In genomic region chr16:51053805-51054204, GRCh38 we compare ENCODE assay signal across 25 cellular contexts.
DNase-seq lines count a peak whose midpoint lies in the region; ATAC-seq, FAIRE-seq and TF ChIP-seq lines count a peak whose summit lies in the region.
"Had no signal": no experiment of that assay in that cellular context is flagged by ENCODE, and none has a peak within 500 bp of the region (broad histone marks: within the 10 kb centered on the region; RNA-seq: fewer than 3 reads in every experiment).

No MANE protein-coding gene starts in this region.

- peaks cover 6% of the 10 kb centered on the region; the same call in 1 of the 3 replicates for H3K4me1 Mint-ChIP-seq in GM23338
- no peaks in the 10 kb centered on the region for H3K4me1 Mint-ChIP-seq in activated T-cell treated with anti-CD3 and anti-CD28 coated beads, Interleukin-2, amount 50 U/mL, for 4 hours (ENCODE audit: low read depth)
- no peaks in the 10 kb centered on the region for H3K4me1 Mint-ChIP-seq in activated T-cell treated with anti-CD3 and anti-CD28 coated beads, Interleukin-2, amount 50 U/mL, for 72 hours (ENCODE audit: low read depth)
- no peaks in the 10 kb centered on the region for H3K4me1 Mint-ChIP-seq in stimulated activated naive B cell treated with anti-CD40 and anti-IgM and Interleukin-4, amounts not matched to agents 10 μg/mL and 1 μg/mL and 100 μg/mL, for 72 hours
- H3K4me1 Mint-ChIP-seq: CD4-positive, alpha-beta memory T cell had no signal

- no peaks in the 10 kb centered on the region for H3K23me2 ChIP-seq in H1 (ENCODE audit: low read depth, low read length)

- DNase-seq in NCI-H146 (lab: John Stamatoyannopoulos, UW) (peak; percentile 36), NCI-H146 treated with DMSO at 0.1 percent for 48 hours (lab: John Stamatoyannopoulos, UW; ENCODE audit: unreplicated experiment) (no peak), GM23338 (ENCODE audit: low spot score) (no peak), NCI-H2196 treated with DMSO at 0.1 percent for 48 hours (lab: John Stamatoyannopoulos, UW; ENCODE audit: unreplicated experiment) (peak; percentile 24), H1 (ENCODE audit: low read depth in 1 of 2, low spot score in 2 of 2) (no peak)
- no peak for DNase-seq in activated T-cell treated with anti-CD3 and anti-CD28 coated beads, Interleukin-2, amount 50 U/mL, for 4 hours
- DNase-seq in activated T-cell treated with anti-CD3 and anti-CD28 coated beads, Interleukin-2, amount 50 U/mL, for 72 hours = no peak
- no peak for DNase-seq in stimulated activated naive B cell treated with anti-CD40 and anti-IgM and Interleukin-4, amounts not matched to agents 10 μg/mL and 1 μg/mL and 100 μg/mL, for 72 hours
- DNase-seq: 8988T; CD4-positive, alpha-beta memory T cell; IMR-90; Kasumi-1; NCI-H1436; NCI-H2081; NCI-H345; NCI-H526 treated with DMSO at 0.1 percent for 48 hours; NK-92 treated with Interleukin-12 subunit alpha and Interleukin-12 subunit beta, amount 100 ng/mL, for 24 hours; SHP77 treated with DMSO at 0.1 percent for 48 hours; SW 1271; T-helper 17 cell had no signal

- H3K27me3 Mint-ChIP-seq in GM23338 (ENCODE audit: insufficient read depth, low read depth, poor library complexity) = peaks cover 7% of the 10 kb centered on the region
- peaks cover 7% of the 10 kb centered on the region for H3K27me3 Mint-ChIP-seq in activated T-cell treated with anti-CD3 and anti-CD28 coated beads, Interleukin-2, amount 50 U/mL, for 4 hours (ENCODE audit: low read depth)
- H3K27me3 Mint-ChIP-seq in activated T-cell treated with anti-CD3 and anti-CD28 coated beads, Interleukin-2, amount 50 U/mL, for 72 hours (ENCODE audit: low read depth) = peaks cover 12% of the 10 kb centered on the region
- H3K27me3 Mint-ChIP-seq in stimulated activated naive B cell treated with anti-CD40 and anti-IgM and Interleukin-4, amounts not matched to agents 10 μg/mL and 1 μg/mL and 100 μg/mL, for 72 hours = peaks cover 10 to 16% of the 10 kb centered on the region in 2 donors

- no peaks in the 10 kb centered on the region for H3K79me1 ChIP-seq in H1 (ENCODE audit: low read depth, low read length)

- H2BK12ac ChIP-seq in H1 (ENCODE audit: low read depth, low read length) = no peak overlapping the region

- H3K9me3 Mint-ChIP-seq in GM23338 = no peaks in the 10 kb centered on the region
- H3K9me3 Mint-ChIP-seq in activated T-cell treated with anti-CD3 and anti-CD28 coated beads, Interleukin-2, amount 50 U/mL, for 4 hours = no peaks in the 10 kb centered on the region
- no peaks in the 10 kb centered on the region for H3K9me3 Mint-ChIP-seq in activated T-cell treated with anti-CD3 and anti-CD28 coated beads, Interleukin-2, amount 50 U/mL, for 72 hours
- peaks cover 0 to 2% of the 10 kb centered on the region in 2 donors for H3K9me3 Mint-ChIP-seq in stimulated activated naive B cell treated with anti-CD40 and anti-IgM and Interleukin-4, amounts not matched to agents 10 μg/mL and 1 μg/mL and 100 μg/mL, for 72 hours

- H4K5ac ChIP-seq in H1 (ENCODE audit: insufficient read length, low read depth, low read length) = no peak overlapping the region

- no peak for TF ChIP-seq RAD21 in H1 (IDR thresholded peaks at IDR 0.05 in 1 of 2, conservative IDR thresholded peaks at IDR 0.05 in 1 of 2; ENCODE audit: low read depth in 2 of 2, low read length in 2 of 2)

- H3K36me3 ChIP-seq in GM23338 (ENCODE audit: insufficient read depth) = no peaks in the 10 kb centered on the region
- H3K36me3 ChIP-seq in H1 (ENCODE audit: control insufficient read depth in 2 of 4, insufficient read depth in 4 of 4, low read length in 3 of 4) = no peaks in the 10 kb centered on the region
- H3K36me3 ChIP-seq: BLaER1 treated with 17β-estradiol and CSF1 and Interleukin-3, amounts not matched to agents 10 nM and 100 nM had no signal

- peak; percentile 39; the same call in 1 of the 3 replicates for ATAC-seq in GM23338
- ATAC-seq in activated T-cell treated with anti-CD3 and anti-CD28 coated beads, Interleukin-2, amount 50 U/mL, for 4 hours = no peak
- ATAC-seq in activated T-cell treated with anti-CD3 and anti-CD28 coated beads, Interleukin-2, amount 50 U/mL, for 72 hours (replicated peaks in 1 of 2) = no peak
- ATAC-seq in stimulated activated naive B cell treated with anti-CD40 and anti-IgM and Interleukin-4, amounts not matched to agents 10 μg/mL and 1 μg/mL and 100 μg/mL, for 72 hours (replicated peaks) = no peak
- ATAC-seq: T-helper 17 cell had no signal

- no peak overlapping the region for H3K27ac Mint-ChIP-seq in GM23338
- H3K27ac Mint-ChIP-seq in activated T-cell treated with anti-CD3 and anti-CD28 coated beads, Interleukin-2, amount 50 U/mL, for 72 hours = no peak overlapping the region
- no peak overlapping the region for H3K27ac Mint-ChIP-seq in stimulated activated naive B cell treated with anti-CD40 and anti-IgM and Interleukin-4, amounts not matched to agents 10 μg/mL and 1 μg/mL and 100 μg/mL, for 72 hours
- H3K27ac Mint-ChIP-seq: CD4-positive, alpha-beta memory T cell; T-helper 17 cell had no signal

- no peak overlapping the region for H3K4me2 ChIP-seq in GM23338
- H3K4me2 ChIP-seq in H1 (ENCODE audit: insufficient read depth in 1 of 2, low read depth in 2 of 2, low read length in 2 of 2) = no peak overlapping the region
- H3K4me2 ChIP-seq: BLaER1 treated with 17β-estradiol and CSF1 and Interleukin-3, amounts not matched to agents 10 nM and 100 nM had no signal

- H3K79me2 ChIP-seq in GM23338 (replicated peaks; ENCODE audit: insufficient read depth) = no peaks in the 10 kb centered on the region
- no peaks in the 10 kb centered on the region for H3K79me2 ChIP-seq in H1 (ENCODE audit: control insufficient read depth in 1 of 2, insufficient read depth in 2 of 2, low read length in 2 of 2)

- FAIRE-seq in H1 (lab: Jason Lieb, UNC) = no peak
- FAIRE-seq: GM12892, HTR-8/SVneo had no signal

- CTCF ChIA-PET in H1 (lab: Charles Lee; ENCODE audit: partially characterized antibody) = interaction anchor here (0.6 to 1.6 kb wide), 4 partner anchors 12 to 148 kb away, joined by 3 to 4 read pairs (median 3); no protein-coding TSS in a partner anchor

- H3K4me1 ChIP-seq in GM23338 (ENCODE audit: insufficient read depth) (no peaks in the 10 kb centered on the region), H1 (replicated peaks in 1 of 4; ENCODE audit: control insufficient read depth in 3 of 4, insufficient read depth in 4 of 4, low read length in 3 of 4) (no peaks in the 10 kb centered on the region; a peak in 1 of 7 replicates)

- H3K9ac ChIP-seq in H1 (replicated peaks in 1 of 4; ENCODE audit: extremely low read depth in 1 of 4, low read depth in 3 of 4, low read length in 3 of 4) = no peak overlapping the region
- H3K9ac ChIP-seq: BLaER1 treated with 17β-estradiol and CSF1 and Interleukin-3, amounts not matched to agents 10 nM and 100 nM had no signal

- no peak overlapping the region for H4K91ac ChIP-seq in H1 (replicated peaks; ENCODE audit: insufficient read length, low read length)

- no peak overlapping the region for H2BK15ac ChIP-seq in H1 (ENCODE audit: low read length)

- H4K20me1 ChIP-seq in GM23338 (replicated peaks; ENCODE audit: insufficient read depth) = no peaks in the 10 kb centered on the region
- H4K20me1 ChIP-seq in H1 (replicated peaks in 1 of 2; ENCODE audit: control insufficient read depth in 1 of 2, insufficient read depth in 2 of 2, low read length in 2 of 2) = no peaks in the 10 kb centered on the region
- H4K20me1 ChIP-seq: BLaER1 treated with 17β-estradiol and CSF1 and Interleukin-3, amounts not matched to agents 10 nM and 100 nM had no signal

- 20% methylated on average over 1 of the region's 1 CpG; no CpG with 5 or more reads in 1 of the 2 experiments for WGBS in H1 (ENCODE audit: extremely low coverage in 1 of 2, insufficient coverage in 1 of 2, insufficient read length in 1 of 2, insufficient replicate concordance in 2 of 2, low coverage in 1 of 2, low lambda C conversion rate in 2 of 2, missing lambda C conversion rate in 1 of 2), 2 experiments

- H3K9me2 ChIP-seq in GM23338 (ENCODE audit: insufficient read depth) = no peaks in the 10 kb centered on the region; the same call in 1 of the 2 replicates

- TF ChIP-seq EP300 in H1 (IDR thresholded peaks at IDR 0.05; ENCODE audit: borderline replicate concordance in 1 of 2, low read depth in 2 of 2, low read length in 2 of 2) = no peak

- H2BK5ac ChIP-seq in H1 (ENCODE audit: low read depth, low read length) = no peak overlapping the region

- POLR2A ChIA-PET in H1 (lab: Charles Lee; ENCODE audit: partially characterized antibody) = interaction anchor here (1.5 kb wide), 1 partner anchor 81 kb away, joined by 3 read pairs; no protein-coding TSS in a partner anchor

- H3K4me3 Mint-ChIP-seq in GM23338 = no peak overlapping the region
- no peak overlapping the region for H3K4me3 Mint-ChIP-seq in activated T-cell treated with anti-CD3 and anti-CD28 coated beads, Interleukin-2, amount 50 U/mL, for 4 hours
- no peak overlapping the region for H3K4me3 Mint-ChIP-seq in activated T-cell treated with anti-CD3 and anti-CD28 coated beads, Interleukin-2, amount 50 U/mL, for 72 hours
- H3K4me3 Mint-ChIP-seq in stimulated activated naive B cell treated with anti-CD40 and anti-IgM and Interleukin-4, amounts not matched to agents 10 μg/mL and 1 μg/mL and 100 μg/mL, for 72 hours = no peak overlapping the region
- H3K4me3 Mint-ChIP-seq: CD4-positive, alpha-beta memory T cell; T-helper 17 cell had no signal

- no peak overlapping the region for H4K8ac ChIP-seq in H1 (ENCODE audit: extremely low read depth, insufficient read depth, low read length)

- TF ChIP-seq POLR2A in H1 (IDR thresholded peaks at IDR 0.05; ENCODE audit: control extremely low read depth in 1 of 2, low read depth in 2 of 2, low read length in 2 of 2) = no peak

- H2AK5ac ChIP-seq in H1 (ENCODE audit: low read depth, low read length) = no peak overlapping the region

- TF ChIP-seq CTCF in GM23338 (conservative IDR thresholded peaks at IDR 0.05; ENCODE audit: low read depth in 2 of 2) = no peak
- TF ChIP-seq CTCF in H1 (IDR thresholded peaks at IDR 0.05; ENCODE audit: control extremely low read depth in 1 of 3, insufficient read depth in 1 of 3, low read depth in 1 of 3, low read length in 3 of 3) = no peak

- H3K18ac ChIP-seq in H1 (ENCODE audit: extremely low read depth, low read length) = no peak overlapping the region

- no peak overlapping the region for H3K4ac ChIP-seq in H1 (replicated peaks; ENCODE audit: insufficient read length, low read depth, low read length)

- H3K27ac ChIP-seq in GM23338 (ENCODE audit: low read depth) = no peak overlapping the region
- H3K27ac ChIP-seq in H1 (ENCODE audit: low read depth, low read length) = no peak overlapping the region
- H3K27ac ChIP-seq: BLaER1 treated with 17β-estradiol and CSF1 and Interleukin-3, amounts not matched to agents 10 nM and 100 nM; RWPE1; SK-N-MC had no signal

- H3K9me3 ChIP-seq in H1 (ENCODE audit: insufficient read depth in 2 of 2, low read depth in 1 of 2, low read length in 1 of 2) = no peaks in the 10 kb centered on the region

- H3K56ac ChIP-seq in H1 (replicated peaks; ENCODE audit: insufficient read length, low read depth, low read length) = no peak overlapping the region

- no peak overlapping the region for H2BK20ac ChIP-seq in H1 (ENCODE audit: low read length)

- H3K36me3 Mint-ChIP-seq in GM23338 (ENCODE audit: low read depth) = no peaks in the 10 kb centered on the region
- H3K36me3 Mint-ChIP-seq in activated T-cell treated with anti-CD3 and anti-CD28 coated beads, Interleukin-2, amount 50 U/mL, for 4 hours (ENCODE audit: insufficient read depth) = no peaks in the 10 kb centered on the region
- no peaks in the 10 kb centered on the region for H3K36me3 Mint-ChIP-seq in activated T-cell treated with anti-CD3 and anti-CD28 coated beads, Interleukin-2, amount 50 U/mL, for 72 hours (ENCODE audit: insufficient read depth in 2 of 2)
- H3K36me3 Mint-ChIP-seq in stimulated activated naive B cell treated with anti-CD40 and anti-IgM and Interleukin-4, amounts not matched to agents 10 μg/mL and 1 μg/mL and 100 μg/mL, for 72 hours = no peaks in the 10 kb centered on the region
- H3K36me3 Mint-ChIP-seq: CD4-positive, alpha-beta memory T cell had no signal

- H3K4me3 ChIP-seq in GM23338 (no peak overlapping the region), H1 (ENCODE audit: extremely low read depth in 1 of 4, insufficient read depth in 2 of 4, low read depth in 3 of 4, low read length in 4 of 4) (no peak overlapping the region)
- H3K4me3 ChIP-seq: BLaER1 treated with 17β-estradiol and CSF1 and Interleukin-3, amounts not matched to agents 10 nM and 100 nM; SK-N-MC had no signal

- no peak overlapping the region for H2BK120ac ChIP-seq in H1 (replicated peaks; ENCODE audit: low read depth, low read length)

- H3K23ac ChIP-seq in H1 (ENCODE audit: insufficient read length) = no peak overlapping the region

- no peaks in the 10 kb centered on the region for H3F3A ChIP-seq in GM23338 (replicated peaks; ENCODE audit: low read depth)

- H2AFZ ChIP-seq in GM23338 (no peak overlapping the region), H1 (ENCODE audit: low read length) (0 out of 2 replicates have a peak overlapping the region, but pooled peaks have one; percentile 88)

- H3K14ac ChIP-seq in H1 (ENCODE audit: insufficient read length) = no peak overlapping the region

- no peaks in the 10 kb centered on the region for H3K27me3 ChIP-seq in GM23338 (ENCODE audit: insufficient read depth)
- no peaks in the 10 kb centered on the region for H3K27me3 ChIP-seq in H1 (replicated peaks in 1 of 4; ENCODE audit: control insufficient read depth in 3 of 4, extremely low read depth in 1 of 4, insufficient read depth in 3 of 4, low read length in 3 of 4)
- H3K27me3 ChIP-seq: BLaER1 treated with 17β-estradiol and CSF1 and Interleukin-3, amounts not matched to agents 10 nM and 100 nM had no signal

Comparison
In these comparisons a context has a peak if more than half of its experiments do, and no peak if none do; other contexts are left out.
1. DNase-seq: peak in NCI-H146 (single experiment) and NCI-H2196 treated with DMSO at 0.1 percent for 48 hours (single experiment); none in NCI-H146 treated with DMSO at 0.1 percent for 48 hours (single experiment), GM23338 (single experiment), H1 (0 of 2), activated T-cell treated with anti-CD3 and anti-CD28 coated beads, Interleukin-2, amount 50 U/mL, for 4 hours (single experiment), activated T-cell treated with anti-CD3 and anti-CD28 coated beads, Interleukin-2, amount 50 U/mL, for 72 hours (0 of 2) and stimulated activated naive B cell treated with anti-CD40 and anti-IgM and Interleukin-4, amounts not matched to agents 10 μg/mL and 1 μg/mL and 100 μg/mL, for 72 hours (single experiment).